Comparison of ENCODE assay signal across 8 cellular contexts in genomic region chr18:49460958-49461601, GRCh38. TPM values are rescaled to one million over a fixed set of nuclear protein-coding genes. Genes with fewer than 3 reads are reported as not detected.
DNase-seq lines count a peak whose midpoint lies in the region; ATAC-seq and TF ChIP-seq lines count a peak whose summit lies in the region.

No MANE protein-coding gene starts in this region.

- H3K9ac ChIP-seq in MM.1S (ENCODE audit: low read length) (peak overlapping the region; percentile 83; the same call in 1 of the 2 replicates), colonic mucosa (ENCODE audit: low read depth in 2 of 2, low read length in 2 of 2) (peak overlapping the region; percentile 79 to 97), neural cell (ENCODE audit: low read length) (peak overlapping the region; percentile 91)

- H3K9me2 ChIP-seq in MM.1S (replicated peaks; ENCODE audit: insufficient read depth, low read length) (no peaks in the 10 kb centered on the region), neural cell (ENCODE audit: insufficient read depth, low read length) (no peaks in the 10 kb centered on the region)

- intact Hi-C loops in colonic mucosa (cut with DNase I) = no loop called here

- peak; percentile 20 for DNase-seq in COLO668 (lab: John Stamatoyannopoulos, UW; ENCODE audit: unreplicated experiment)
- DNase-seq in MM.1S = no peak
- DNase-seq in colonic mucosa = no peak
- DNase-seq in NCI-H1092 treated with DMSO at 0.1 percent for 48 hours (lab: John Stamatoyannopoulos, UW) = no peak
- DNase-seq in inferior parietal cortex (ENCODE audit: extremely low spot score) = no peak

- H3K27me3 ChIP-seq in MM.1S (replicated peaks; ENCODE audit: insufficient read depth, low read length) (no peaks in the 10 kb centered on the region), colonic mucosa (no peaks in the 10 kb centered on the region), neural cell (ENCODE audit: insufficient read depth, low read depth, low read length) (no peaks in the 10 kb centered on the region)

- H3K9me3 ChIP-seq in MM.1S (replicated peaks; ENCODE audit: insufficient read depth, low read length) (no peaks in the 10 kb centered on the region), colonic mucosa (no peaks in the 10 kb centered on the region), neural cell (ENCODE audit: low read length) (no peaks in the 10 kb centered on the region)

- H3K4me1 ChIP-seq in MM.1S (ENCODE audit: low read length) (peaks cover 16% of the 10 kb centered on the region), colonic mucosa (peaks cover 5% of the 10 kb centered on the region)

- TF ChIP-seq RAD21 in neural cell (conservative IDR thresholded peaks at IDR 0.05) = no peak

- H3K4me2 ChIP-seq in MM.1S (ENCODE audit: low read depth, low read length) (peak overlapping the region; percentile 48; the same call in 1 of the 2 replicates), neural cell (ENCODE audit: low read length) (no peak overlapping the region)

- TF ChIP-seq EP300 in neural cell (conservative IDR thresholded peaks at IDR 0.05; ENCODE audit: poor library complexity, severe bottlenecking) = no peak

- peak overlapping the region; percentile 97 for H2AFZ ChIP-seq in MM.1S (ENCODE audit: low read length)
- H2AFZ ChIP-seq in neural cell (ENCODE audit: low read depth, low read length) = peak overlapping the region; percentile 17

- peak overlapping the region; percentile 30; the same call in 1 of the 2 replicates for H3K27ac ChIP-seq in MM.1S (ENCODE audit: low read length)
- peak overlapping the region; percentile 0 for H3K27ac ChIP-seq in colonic mucosa
- no peak overlapping the region for H3K27ac ChIP-seq in neural cell (ENCODE audit: low read length)

- H3K4me3 ChIP-seq in MM.1S (ENCODE audit: low read length) (peak overlapping the region; percentile 96; the same call in 1 of the 2 replicates), colonic mucosa (peak overlapping the region; percentile 91), neural cell (ENCODE audit: low read length) (peak overlapping the region; percentile 99)

- H3K79me2 ChIP-seq in MM.1S (ENCODE audit: low read length) (peaks cover 44% of the 10 kb centered on the region), neural cell (replicated peaks; ENCODE audit: insufficient read depth, low read length) (peaks cover 4% of the 10 kb centered on the region)

- no peaks in the 10 kb centered on the region for H4K20me1 ChIP-seq in MM.1S (ENCODE audit: insufficient read depth, low read length)
- H4K20me1 ChIP-seq in neural cell (ENCODE audit: insufficient read depth) = no peaks in the 10 kb centered on the region

- TF ChIP-seq CTCF in MM.1S (IDR thresholded peaks at IDR 0.05; ENCODE audit: low read length) (no peak), colonic mucosa (IDR thresholded peaks at IDR 0.05) (no peak), neural cell (IDR thresholded peaks at IDR 0.05; ENCODE audit: poor library complexity, severe bottlenecking) (no peak)

- H3F3A ChIP-seq in MM.1S (ENCODE audit: insufficient read depth, low read length) = no peaks in the 10 kb centered on the region
- H3F3A ChIP-seq in neural cell (ENCODE audit: insufficient read depth, low read length, poor library complexity, severe bottlenecking) = no peaks in the 10 kb centered on the region

- H3K36me3 ChIP-seq in MM.1S (replicated peaks; ENCODE audit: insufficient read depth, low read length) (no peaks in the 10 kb centered on the region), colonic mucosa (no peaks in the 10 kb centered on the region), neural cell (ENCODE audit: insufficient read depth, low read length) (no peaks in the 10 kb centered on the region)

- ATAC-seq in HG02588 (IDR thresholded peaks at IDR 0.05; ENCODE audit: unreplicated experiment) (no peak), HG02798 (IDR thresholded peaks at IDR 0.05; ENCODE audit: poor library complexity, unreplicated experiment) (no peak)

TF ChIP-seq in neural cell, 6 proteins besides CTCF, POLR2A, EP300 and RAD21:
- no peak for TF ChIP-seq POLR2AphosphoS5 (IDR thresholded peaks at IDR 0.05)
- TF ChIP-seq REST (IDR thresholded peaks at IDR 0.05; ENCODE audit: borderline replicate concordance) = no peak
- no peak for TF ChIP-seq MXI1 (conservative IDR thresholded peaks at IDR 0.05; ENCODE audit: poor library complexity, severe bottlenecking)
- no peak for TF ChIP-seq TAF1 (IDR thresholded peaks at IDR 0.05; ENCODE audit: low read depth)
- TF ChIP-seq SMC3 (conservative IDR thresholded peaks at IDR 0.05; ENCODE audit: poor library complexity) = no peak
- TF ChIP-seq EZH2 (IDR thresholded peaks at IDR 0.05; ENCODE audit: borderline replicate concordance, insufficient read depth, low read length, poor library complexity, severe bottlenecking) = no peak

RNA-seq across cellular contexts. Expression of gene DYM, which starts 0.6 kb away (rescaled TPM):
- total RNA-seq in colonic mucosa = 10 to 100 TPM; 55.2 to 56.5 TPM
- polyA plus RNA-seq in neural cell = 25.4 and 29.6 TPM in 2 replicates
- polyA minus RNA-seq in neural cell = 91.6 and 92.0 TPM in 2 replicates

RNA-seq across cellular contexts. Expression of gene C18orf32, which starts 26.0 kb away (rescaled TPM):
- 10 to 100 TPM; 43.0 to 63.6 TPM for total RNA-seq in colonic mucosa
- polyA plus RNA-seq in neural cell = 573 and 594 TPM in 2 replicates
- 120 and 135 TPM in 2 replicates for polyA minus RNA-seq in neural cell

RNA-seq across cellular contexts. Expression of gene RPL17, which starts 31.2 kb away (rescaled TPM):
- 1,000 to 10,000 TPM; 1,226 to 1,361 TPM for total RNA-seq in colonic mucosa
- 1,435 and 1,565 TPM in 2 replicates for polyA plus RNA-seq in neural cell
- 483 and 601 TPM in 2 replicates for polyA minus RNA-seq in neural cell
